ENCODE assay signal across 1 cellular context in the genomic region with DNA sequence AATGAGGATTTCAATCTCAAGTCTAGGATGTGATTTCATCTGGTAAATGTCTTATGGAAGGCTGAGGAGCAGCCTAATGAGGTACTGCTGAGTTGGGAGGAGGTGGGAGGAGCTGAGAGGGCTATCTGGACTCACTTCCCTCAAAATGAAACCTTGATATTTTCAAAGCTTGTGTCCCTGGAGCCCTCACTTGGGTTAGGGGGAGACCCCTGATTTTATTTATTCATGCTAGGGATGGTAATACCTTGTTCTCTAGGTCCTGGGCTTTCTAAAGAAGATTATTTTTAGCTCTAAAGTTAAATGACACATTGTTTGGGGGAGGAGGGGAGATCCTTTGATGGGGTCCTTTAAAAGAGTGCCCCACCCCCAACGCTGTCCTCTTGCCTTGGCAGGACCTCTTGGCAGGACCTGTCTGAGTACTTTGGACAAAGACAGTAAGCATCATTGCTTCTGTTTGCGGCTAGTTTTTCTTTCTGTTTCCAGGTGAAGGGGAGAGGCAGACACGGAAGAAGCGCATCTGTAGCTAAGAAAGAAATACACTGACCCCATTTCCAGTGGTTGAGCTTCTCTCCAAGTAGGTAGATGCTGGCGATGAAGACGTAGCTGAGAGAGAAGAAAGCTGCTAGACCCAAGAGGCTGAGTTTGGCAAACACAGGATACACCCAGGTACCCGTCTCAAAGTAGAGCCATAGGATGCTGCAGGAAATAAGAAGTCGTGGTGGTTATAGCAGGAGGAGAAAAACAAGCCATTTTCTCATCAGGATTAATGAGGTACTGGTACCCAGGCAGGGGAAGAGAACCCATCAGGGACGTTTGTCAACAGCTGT.
TF ChIP-seq lines count a peak whose summit lies in the region.

No MANE protein-coding gene starts in this region.

TF ChIP-seq in WTC11, 78 proteins besides CTCF, POLR2A, EP300 and RAD21 (continued from another document):
- TF ChIP-seq, protein P1, sequence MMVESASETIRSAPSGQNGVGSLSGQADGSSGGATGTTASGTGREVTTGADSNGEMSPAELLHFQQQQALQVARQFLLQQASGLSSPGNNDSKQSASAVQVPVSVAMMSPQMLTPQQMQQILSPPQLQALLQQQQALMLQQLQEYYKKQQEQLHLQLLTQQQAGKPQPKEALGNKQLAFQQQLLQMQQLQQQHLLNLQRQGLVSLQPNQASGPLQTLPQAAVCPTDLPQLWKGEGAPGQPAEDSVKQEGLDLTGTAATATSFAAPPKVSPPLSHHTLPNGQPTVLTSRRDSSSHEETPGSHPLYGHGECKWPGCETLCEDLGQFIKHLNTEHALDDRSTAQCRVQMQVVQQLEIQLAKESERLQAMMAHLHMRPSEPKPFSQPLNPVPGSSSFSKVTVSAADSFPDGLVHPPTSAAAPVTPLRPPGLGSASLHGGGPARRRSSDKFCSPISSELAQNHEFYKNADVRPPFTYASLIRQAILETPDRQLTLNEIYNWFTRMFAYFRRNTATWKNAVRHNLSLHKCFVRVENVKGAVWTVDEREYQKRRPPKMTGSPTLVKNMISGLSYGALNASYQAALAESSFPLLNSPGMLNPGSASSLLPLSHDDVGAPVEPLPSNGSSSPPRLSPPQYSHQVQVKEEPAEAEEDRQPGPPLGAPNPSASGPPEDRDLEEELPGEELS (CRISPR knock-in tag; IDR thresholded peaks at IDR 0.05) = no peak
- TF ChIP-seq NR2C2 (CRISPR knock-in tag; IDR thresholded peaks at IDR 0.05) (no peak), KAT7 (CRISPR knock-in tag; IDR thresholded peaks at IDR 0.05; ENCODE audit: borderline replicate concordance) (no peak)
- TF ChIP-seq, protein P2, sequence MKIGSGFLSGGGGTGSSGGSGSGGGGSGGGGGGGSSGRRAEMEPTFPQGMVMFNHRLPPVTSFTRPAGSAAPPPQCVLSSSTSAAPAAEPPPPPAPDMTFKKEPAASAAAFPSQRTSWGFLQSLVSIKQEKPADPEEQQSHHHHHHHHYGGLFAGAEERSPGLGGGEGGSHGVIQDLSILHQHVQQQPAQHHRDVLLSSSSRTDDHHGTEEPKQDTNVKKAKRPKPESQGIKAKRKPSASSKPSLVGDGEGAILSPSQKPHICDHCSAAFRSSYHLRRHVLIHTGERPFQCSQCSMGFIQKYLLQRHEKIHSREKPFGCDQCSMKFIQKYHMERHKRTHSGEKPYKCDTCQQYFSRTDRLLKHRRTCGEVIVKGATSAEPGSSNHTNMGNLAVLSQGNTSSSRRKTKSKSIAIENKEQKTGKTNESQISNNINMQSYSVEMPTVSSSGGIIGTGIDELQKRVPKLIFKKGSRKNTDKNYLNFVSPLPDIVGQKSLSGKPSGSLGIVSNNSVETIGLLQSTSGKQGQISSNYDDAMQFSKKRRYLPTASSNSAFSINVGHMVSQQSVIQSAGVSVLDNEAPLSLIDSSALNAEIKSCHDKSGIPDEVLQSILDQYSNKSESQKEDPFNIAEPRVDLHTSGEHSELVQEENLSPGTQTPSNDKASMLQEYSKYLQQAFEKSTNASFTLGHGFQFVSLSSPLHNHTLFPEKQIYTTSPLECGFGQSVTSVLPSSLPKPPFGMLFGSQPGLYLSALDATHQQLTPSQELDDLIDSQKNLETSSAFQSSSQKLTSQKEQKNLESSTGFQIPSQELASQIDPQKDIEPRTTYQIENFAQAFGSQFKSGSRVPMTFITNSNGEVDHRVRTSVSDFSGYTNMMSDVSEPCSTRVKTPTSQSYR (CRISPR knock-in tag; IDR thresholded peaks at IDR 0.05) = no peak
- TF ChIP-seq, protein P3, sequence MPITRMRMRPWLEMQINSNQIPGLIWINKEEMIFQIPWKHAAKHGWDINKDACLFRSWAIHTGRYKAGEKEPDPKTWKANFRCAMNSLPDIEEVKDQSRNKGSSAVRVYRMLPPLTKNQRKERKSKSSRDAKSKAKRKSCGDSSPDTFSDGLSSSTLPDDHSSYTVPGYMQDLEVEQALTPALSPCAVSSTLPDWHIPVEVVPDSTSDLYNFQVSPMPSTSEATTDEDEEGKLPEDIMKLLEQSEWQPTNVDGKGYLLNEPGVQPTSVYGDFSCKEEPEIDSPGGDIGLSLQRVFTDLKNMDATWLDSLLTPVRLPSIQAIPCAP (CRISPR knock-in tag; IDR thresholded peaks at IDR 0.05) = no peak
- TF ChIP-seq, protein P4, sequence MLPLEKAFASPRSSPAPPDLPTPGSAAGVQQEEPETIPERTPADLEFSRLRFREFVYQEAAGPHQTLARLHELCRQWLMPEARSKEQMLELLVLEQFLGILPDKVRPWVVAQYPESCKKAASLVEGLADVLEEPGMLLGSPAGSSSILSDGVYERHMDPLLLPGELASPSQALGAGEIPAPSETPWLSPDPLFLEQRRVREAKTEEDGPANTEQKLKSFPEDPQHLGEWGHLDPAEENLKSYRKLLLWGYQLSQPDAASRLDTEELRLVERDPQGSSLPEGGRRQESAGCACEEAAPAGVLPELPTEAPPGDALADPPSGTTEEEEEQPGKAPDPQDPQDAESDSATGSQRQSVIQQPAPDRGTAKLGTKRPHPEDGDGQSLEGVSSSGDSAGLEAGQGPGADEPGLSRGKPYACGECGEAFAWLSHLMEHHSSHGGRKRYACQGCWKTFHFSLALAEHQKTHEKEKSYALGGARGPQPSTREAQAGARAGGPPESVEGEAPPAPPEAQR (CRISPR knock-in tag; IDR thresholded peaks at IDR 0.05) = no peak
- TF ChIP-seq, protein P5, sequence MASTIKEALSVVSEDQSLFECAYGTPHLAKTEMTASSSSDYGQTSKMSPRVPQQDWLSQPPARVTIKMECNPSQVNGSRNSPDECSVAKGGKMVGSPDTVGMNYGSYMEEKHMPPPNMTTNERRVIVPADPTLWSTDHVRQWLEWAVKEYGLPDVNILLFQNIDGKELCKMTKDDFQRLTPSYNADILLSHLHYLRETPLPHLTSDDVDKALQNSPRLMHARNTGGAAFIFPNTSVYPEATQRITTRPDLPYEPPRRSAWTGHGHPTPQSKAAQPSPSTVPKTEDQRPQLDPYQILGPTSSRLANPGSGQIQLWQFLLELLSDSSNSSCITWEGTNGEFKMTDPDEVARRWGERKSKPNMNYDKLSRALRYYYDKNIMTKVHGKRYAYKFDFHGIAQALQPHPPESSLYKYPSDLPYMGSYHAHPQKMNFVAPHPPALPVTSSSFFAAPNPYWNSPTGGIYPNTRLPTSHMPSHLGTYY (CRISPR knock-in tag; IDR thresholded peaks at IDR 0.05) = no peak
TF ChIP-seq in WTC11: peak in this region for 0.
